15 cellular contexts compared by ENCODE assay signal in the genomic region with DNA sequence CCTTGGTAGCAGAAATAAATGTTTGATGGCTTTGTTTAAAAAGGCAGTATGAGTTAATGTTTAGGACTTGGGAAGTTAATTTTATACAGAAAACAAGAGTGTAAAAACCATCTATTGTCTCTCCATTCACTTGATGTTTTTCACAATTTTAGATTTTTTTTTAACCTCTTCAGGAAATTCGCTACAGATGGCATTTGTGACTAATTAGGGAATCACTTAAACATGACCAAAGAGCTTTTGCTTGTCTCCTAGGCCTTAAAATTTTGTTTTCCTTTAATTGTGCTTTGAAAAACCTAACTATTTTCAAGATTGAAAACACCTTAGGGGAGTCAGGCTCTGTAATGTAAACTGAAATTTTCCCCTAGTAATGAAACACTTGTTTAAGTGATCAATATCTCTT. TPM values are rescaled to one million over a fixed set of nuclear protein-coding genes. Genes with fewer than 3 reads are reported as not detected.
DNase-seq lines count a peak whose midpoint lies in the region; FAIRE-seq and TF ChIP-seq lines count a peak whose summit lies in the region.
"Had no signal": no experiment of that assay in that cellular context is flagged by ENCODE, and none has a peak within 500 bp of the region (broad histone marks: within the 10 kb centered on the region; RNA-seq: fewer than 3 reads in every experiment).

No MANE protein-coding gene starts in this region.

- intact Hi-C loops in kidney (cut with DNase I) = no loop called here
- intact Hi-C loops in transverse colon (cut with DNase I; ENCODE audit: low total_unique reads) = no loop called here

- H3K4me1 ChIP-seq in GM23248 (ENCODE audit: insufficient read depth) (peaks cover 9% of the 10 kb centered on the region), kidney (ENCODE audit: control insufficient read depth in 1 of 2, insufficient read depth in 1 of 2, low read depth in 1 of 2, low read length in 2 of 2) (peaks cover 8 to 12% of the 10 kb centered on the region in 2 donors), transverse colon (peaks cover 11 to 38% (median 15%) of the 10 kb centered on the region in 4 donors)

- H3K9ac ChIP-seq in GM23248 = no peak overlapping the region
- no peak overlapping the region for H3K9ac ChIP-seq in SK-N-MC (ENCODE audit: insufficient read length)
- H3K9ac ChIP-seq in kidney (ENCODE audit: low read length in 2 of 2) = no peak overlapping the region
- H3K9ac ChIP-seq: BLaER1 treated with 17β-estradiol and CSF1 and Interleukin-3, amounts not matched to agents 10 nM and 100 nM had no signal

- peaks cover 5% of the 10 kb centered on the region; the same call in 1 of the 2 replicates for H3F3A ChIP-seq in GM23248 (ENCODE audit: insufficient read depth)

- FAIRE-seq in kidney (lab: Jason Lieb, UNC) = peak; percentile 62

- H3K9me3 ChIP-seq in GM23248 (ENCODE audit: low read depth) (no peaks in the 10 kb centered on the region), SK-N-MC (ENCODE audit: low read depth, low read length) (peaks cover 4% of the 10 kb centered on the region; the same call in 1 of the 2 replicates), kidney (ENCODE audit: control insufficient read depth in 1 of 2, low read length in 2 of 2) (peaks cover 0 to 5% of the 10 kb centered on the region in 2 donors), transverse colon (no peaks in the 10 kb centered on the region)

- TF ChIP-seq POLR2A in transverse colon (IDR thresholded peaks at IDR 0.05) = no peak

- 41 to 47% methylated on average over 1 of the region's 1 CpG for WGBS in GM23248 (ENCODE audit: low coverage in 1 of 2, low lambda C conversion rate in 2 of 2, missing lambda C conversion rate in 2 of 2), 2 experiments
- WGBS in transverse colon (ENCODE audit: low coverage in 1 of 2), 2 donors = 50 to 60% methylated on average over 1 of the region's 1 CpG

- H3K27ac ChIP-seq in GM23248 (no peak overlapping the region), SK-N-MC (peak overlapping the region; percentile 48; the same call in 1 of the 2 replicates), kidney (ENCODE audit: low read depth in 2 of 2, low read length in 2 of 2) (no peak overlapping the region), transverse colon (peak overlapping the region; percentile 53 to 71 (median 65))
- H3K27ac ChIP-seq: BLaER1 treated with 17β-estradiol and CSF1 and Interleukin-3, amounts not matched to agents 10 nM and 100 nM had no signal

- no peaks in the 10 kb centered on the region for H3K9me2 ChIP-seq in GM23248 (ENCODE audit: insufficient read depth)

- H3K27me3 ChIP-seq in GM23248 (replicated peaks; ENCODE audit: insufficient read depth) = no peaks in the 10 kb centered on the region
- H3K27me3 ChIP-seq in transverse colon = no peaks in the 10 kb centered on the region
- H3K27me3 ChIP-seq: BLaER1 treated with 17β-estradiol and CSF1 and Interleukin-3, amounts not matched to agents 10 nM and 100 nM had no signal

- peak overlapping the region; percentile 61 for H3K4me2 ChIP-seq in GM23248 (ENCODE audit: unreplicated experiment)

- in situ Hi-C loops in GM23248 (cut with MboI) = no loop called here
- in situ Hi-C loops in transverse colon (cut with MboI; ENCODE audit: low pct_ligation_motif_present in 1 of 4, low pct_unique_long_range_greater_than_20kb in 1 of 4, low sequenced_read_pairs in 3 of 4) = no loop called here

- H3K36me3 ChIP-seq in GM23248 (ENCODE audit: low read depth) (no peaks in the 10 kb centered on the region), SK-N-MC (ENCODE audit: insufficient read depth, low read length) (peaks cover 11% of the 10 kb centered on the region), kidney (ENCODE audit: control insufficient read depth in 1 of 2, insufficient read depth in 2 of 2, low read length in 2 of 2) (no peaks in the 10 kb centered on the region), transverse colon (no peaks in the 10 kb centered on the region)

- H3K79me2 ChIP-seq in GM23248 (ENCODE audit: insufficient read depth) = peaks cover 79% of the 10 kb centered on the region

- no peaks in the 10 kb centered on the region for H4K20me1 ChIP-seq in GM23248 (ENCODE audit: insufficient read depth)

- H2AFZ ChIP-seq in GM23248 = no peak overlapping the region

- peak; percentile 22 for DNase-seq in GM23248
- DNase-seq in SK-N-MC (ENCODE audit: low read depth, low spot score) = no peak
- DNase-seq in kidney = no peak
- DNase-seq in transverse colon = no peak
- DNase-seq in DMS 273 treated with DMSO at 0.1 percent for 48 hours (lab: John Stamatoyannopoulos, UW) = no peak
- DNase-seq in NCI-H2107 (lab: John Stamatoyannopoulos, UW) = no peak
- no peak for DNase-seq in NK-92 (lab: John Stamatoyannopoulos, UW; ENCODE audit: unreplicated experiment)
- DNase-seq: EL, IMR-90, Kasumi-1, NCI-H1417, NCI-H2029, NCI-H226, SHP77 had no signal

- H3K4me3 ChIP-seq in GM23248 (no peak overlapping the region), SK-N-MC (no peak overlapping the region), kidney (ENCODE audit: low read length in 2 of 2) (no peak overlapping the region), transverse colon (no peak overlapping the region)
- H3K4me3 ChIP-seq: BLaER1 treated with 17β-estradiol and CSF1 and Interleukin-3, amounts not matched to agents 10 nM and 100 nM had no signal

- TF ChIP-seq CTCF in kidney (IDR thresholded peaks at IDR 0.05; ENCODE audit: borderline replicate concordance, extremely low read depth, insufficient read depth) (no peak), transverse colon (IDR thresholded peaks at IDR 0.05) (no peak)

- TF ChIP-seq EP300 in transverse colon (IDR thresholded peaks at IDR 0.05; ENCODE audit: low read depth) = no peak

RNA-seq across cellular contexts. Expression of a gene that starts 17.3 kb away (rescaled TPM):
- 23.8 and 38.7 TPM in 2 replicates for total RNA-seq in GM23248 (2014; rRNA removed; shearing (Covaris generic))
- polyA plus RNA-seq in GM23248 (2016; fragmentation: Nextera tagmentation; extraction: Ambion mirVana) (18.2 and 21.5 TPM in 2 replicates), kidney (ENCODE audit: insufficient read depth, low read depth, low replicate concordance) (3.3 TPM)
- total RNA-seq in kidney (114 TPM), transverse colon (100 to 1,000 TPM in 2 of 4 donors, 10 to 100 TPM in 2; 53.9 to 138 (median 95.1) TPM)

Comparison
In these comparisons a context has a peak if more than half of its experiments do, and no peak if none do; other contexts are left out.
1. H3K27ac ChIP-seq: peak in SK-N-MC (single experiment) and transverse colon (4 of 4); none in GM23248 (single experiment) and kidney (0 of 2).